Comparison of ENCODE assay signal across 1 cellular context in the genomic region with DNA sequence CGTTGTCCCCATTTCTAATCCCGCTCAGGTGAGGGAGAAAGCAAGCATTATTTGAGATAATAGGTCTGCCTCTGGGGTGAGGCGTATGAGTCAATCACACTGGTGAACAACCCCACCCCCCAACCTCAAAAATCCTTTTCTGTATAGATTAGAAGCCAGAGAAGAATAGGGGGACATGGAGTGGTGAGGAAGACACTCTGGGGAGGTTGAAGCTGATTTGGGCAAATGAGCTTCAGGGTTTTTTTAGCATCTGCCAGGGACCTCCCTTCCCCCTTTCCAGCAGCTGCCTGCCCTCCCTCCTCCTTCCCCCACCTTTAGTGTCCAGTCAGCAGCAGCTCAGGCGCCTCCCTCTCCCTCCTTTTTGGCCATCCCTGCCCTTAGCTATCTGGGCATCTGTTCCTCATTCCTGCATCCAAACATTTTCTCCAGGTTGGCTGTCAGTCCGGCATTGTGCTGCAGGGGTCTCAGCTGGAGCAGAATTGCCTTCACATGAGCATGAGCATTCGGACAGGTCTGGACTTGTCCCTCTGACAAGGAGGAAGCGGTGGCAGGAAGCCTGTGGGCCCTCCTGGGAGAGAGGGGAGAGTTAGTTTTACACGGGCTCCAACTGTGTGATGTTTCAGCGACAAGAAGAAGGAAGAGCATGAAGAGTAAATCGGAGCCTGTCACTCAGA.
A peak's percentile ranks its signal among the peaks of the same experiment; 100 is the strongest.
TF ChIP-seq lines count a peak whose summit lies in the region.

No MANE protein-coding gene starts in this region.

TF ChIP-seq in HEK293, 187 proteins besides CTCF, POLR2A, EP300 and RAD21 (continued from another document and continues in another):
- TF ChIP-seq ZNF747 (tag by site-specific recombination; IDR thresholded peaks at IDR 0.05), result no peak
- no peak for TF ChIP-seq ZSCAN5A (tag by site-specific recombination; IDR thresholded peaks at IDR 0.05)
- TF ChIP-seq ZNF239 (tag by site-specific recombination; IDR thresholded peaks at IDR 0.05), result no peak
- TF ChIP-seq ZNF24 (tag by site-specific recombination; IDR thresholded peaks at IDR 0.05), result 0 out of 2 replicates have a peak, but pooled peaks have one; percentile 63
- TF ChIP-seq ZNF324 (tag by site-specific recombination; IDR thresholded peaks at IDR 0.05), result peak; percentile 63; the same call in 1 of the 2 replicates
- TF ChIP-seq ZNF791 (tag by site-specific recombination; IDR thresholded peaks at IDR 0.05), result no peak
- TF ChIP-seq, protein P1, sequence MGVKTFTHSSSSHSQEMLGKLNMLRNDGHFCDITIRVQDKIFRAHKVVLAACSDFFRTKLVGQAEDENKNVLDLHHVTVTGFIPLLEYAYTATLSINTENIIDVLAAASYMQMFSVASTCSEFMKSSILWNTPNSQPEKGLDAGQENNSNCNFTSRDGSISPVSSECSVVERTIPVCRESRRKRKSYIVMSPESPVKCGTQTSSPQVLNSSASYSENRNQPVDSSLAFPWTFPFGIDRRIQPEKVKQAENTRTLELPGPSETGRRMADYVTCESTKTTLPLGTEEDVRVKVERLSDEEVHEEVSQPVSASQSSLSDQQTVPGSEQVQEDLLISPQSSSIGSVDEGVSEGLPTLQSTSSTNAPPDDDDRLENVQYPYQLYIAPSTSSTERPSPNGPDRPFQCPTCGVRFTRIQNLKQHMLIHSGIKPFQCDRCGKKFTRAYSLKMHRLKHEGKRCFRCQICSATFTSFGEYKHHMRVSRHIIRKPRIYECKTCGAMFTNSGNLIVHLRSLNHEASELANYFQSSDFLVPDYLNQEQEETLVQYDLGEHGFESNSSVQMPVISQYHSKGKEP (tag by site-specific recombination; IDR thresholded peaks at IDR 0.05), result 0 out of 2 replicates have a peak, but pooled peaks have one; percentile 20
- no peak for TF ChIP-seq ZNF610 (tag by site-specific recombination; IDR thresholded peaks at IDR 0.05; ENCODE audit: borderline replicate concordance)
- TF ChIP-seq, protein P2, sequence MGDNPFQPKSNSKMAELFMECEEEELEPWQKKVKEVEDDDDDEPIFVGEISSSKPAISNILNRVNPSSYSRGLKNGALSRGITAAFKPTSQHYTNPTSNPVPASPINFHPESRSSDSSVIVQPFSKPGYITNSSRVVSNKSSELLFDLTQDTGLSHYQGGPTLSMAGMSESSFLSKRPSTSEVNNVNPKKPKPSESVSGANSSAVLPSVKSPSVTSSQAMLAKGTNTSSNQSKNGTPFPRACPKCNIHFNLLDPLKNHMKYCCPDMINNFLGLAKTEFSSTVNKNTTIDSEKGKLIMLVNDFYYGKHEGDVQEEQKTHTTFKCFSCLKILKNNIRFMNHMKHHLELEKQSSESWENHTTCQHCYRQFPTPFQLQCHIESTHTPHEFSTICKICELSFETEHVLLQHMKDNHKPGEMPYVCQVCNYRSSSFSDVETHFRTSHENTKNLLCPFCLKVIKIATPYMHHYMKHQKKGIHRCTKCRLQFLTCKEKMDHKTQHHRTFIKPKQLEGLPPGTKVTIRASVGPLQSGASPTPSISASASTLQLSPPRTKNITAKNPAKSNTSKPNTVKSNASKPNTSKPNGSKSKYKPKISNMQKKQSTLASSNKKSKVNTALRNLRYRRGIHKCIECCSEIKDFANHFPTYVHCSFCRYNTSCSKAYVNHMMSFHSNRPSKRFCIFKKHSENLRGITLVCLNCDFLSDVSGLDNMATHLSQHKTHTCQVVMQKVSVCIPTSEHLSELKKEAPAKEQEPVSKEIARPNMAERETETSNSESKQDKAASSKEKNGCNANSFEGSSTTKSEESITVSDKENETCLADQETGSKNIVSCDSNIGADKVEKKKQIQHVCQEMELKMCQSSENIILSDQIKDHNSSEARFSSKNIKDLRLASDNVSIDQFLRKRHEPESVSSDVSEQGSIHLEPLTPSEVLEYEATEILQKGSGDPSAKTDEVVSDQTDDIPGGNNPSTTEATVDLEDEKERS (tag by site-specific recombination; IDR thresholded peaks at IDR 0.05), result no peak
- no peak for TF ChIP-seq ZNF184 (tag by site-specific recombination; IDR thresholded peaks at IDR 0.05)
- no peak for TF ChIP-seq ZNF837 (tag by site-specific recombination; IDR thresholded peaks at IDR 0.05)
- no peak for TF ChIP-seq ZNF658 (tag by site-specific recombination; IDR thresholded peaks at IDR 0.05)
- TF ChIP-seq ZNF114 (tag by site-specific recombination; IDR thresholded peaks at IDR 0.05), result no peak
- TF ChIP-seq OSR2 (tag by site-specific recombination; IDR thresholded peaks at IDR 0.05), result peak; percentile 56
- TF ChIP-seq ZNF146 (tag by site-specific recombination; IDR thresholded peaks at IDR 0.05), result no peak
- no peak for TF ChIP-seq ZFP37 (tag by site-specific recombination; IDR thresholded peaks at IDR 0.05)
- no peak for TF ChIP-seq ZNF488 (tag by site-specific recombination; IDR thresholded peaks at IDR 0.05)
- no peak for TF ChIP-seq ZNF248 (tag by site-specific recombination; IDR thresholded peaks at IDR 0.05)
- no peak for TF ChIP-seq ZNF624 (tag by site-specific recombination; IDR thresholded peaks at IDR 0.05)
- TF ChIP-seq ZFP3 (tag by site-specific recombination; IDR thresholded peaks at IDR 0.05; ENCODE audit: low read depth), result no peak
- no peak for TF ChIP-seq ZNF302 (tag by site-specific recombination; IDR thresholded peaks at IDR 0.05; ENCODE audit: low read depth)
- TF ChIP-seq ZNF843 (tag by site-specific recombination; IDR thresholded peaks at IDR 0.05), result 0 out of 2 replicates have a peak, but pooled peaks have one; percentile 11
- TF ChIP-seq ZNF169 (tag by site-specific recombination; IDR thresholded peaks at IDR 0.05), result no peak
- TF ChIP-seq, protein P3, sequence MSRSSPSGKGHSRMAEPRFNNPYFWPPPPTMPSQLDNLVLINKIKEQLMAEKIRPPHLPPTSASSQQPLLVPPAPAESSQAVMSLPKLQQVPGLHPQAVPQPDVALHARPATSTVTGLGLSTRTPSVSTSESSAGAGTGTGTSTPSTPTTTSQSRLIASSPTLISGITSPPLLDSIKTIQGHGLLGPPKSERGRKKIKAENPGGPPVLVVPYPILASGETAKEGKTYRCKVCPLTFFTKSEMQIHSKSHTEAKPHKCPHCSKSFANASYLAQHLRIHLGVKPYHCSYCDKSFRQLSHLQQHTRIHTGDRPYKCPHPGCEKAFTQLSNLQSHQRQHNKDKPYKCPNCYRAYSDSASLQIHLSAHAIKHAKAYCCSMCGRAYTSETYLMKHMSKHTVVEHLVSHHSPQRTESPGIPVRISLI (tag by site-specific recombination; IDR thresholded peaks at IDR 0.05), result peak; percentile 34; the same call in 1 of the 2 replicates
- 0 out of 2 replicates have a peak, but pooled peaks have one; percentile 21 for TF ChIP-seq ZNF664 (tag by site-specific recombination; IDR thresholded peaks at IDR 0.05)
- no peak for TF ChIP-seq SP2 (tag by site-specific recombination; IDR thresholded peaks at IDR 0.05)
- no peak for TF ChIP-seq ZNF174 (tag by site-specific recombination; IDR thresholded peaks at IDR 0.05)
- peak; percentile 58; the same call in 1 of the 2 replicates for TF ChIP-seq ZBTB17 (tag by site-specific recombination; IDR thresholded peaks at IDR 0.05)
- no peak for TF ChIP-seq KLF7 (tag by site-specific recombination; IDR thresholded peaks at IDR 0.05; ENCODE audit: borderline replicate concordance)
- TF ChIP-seq, protein P4, sequence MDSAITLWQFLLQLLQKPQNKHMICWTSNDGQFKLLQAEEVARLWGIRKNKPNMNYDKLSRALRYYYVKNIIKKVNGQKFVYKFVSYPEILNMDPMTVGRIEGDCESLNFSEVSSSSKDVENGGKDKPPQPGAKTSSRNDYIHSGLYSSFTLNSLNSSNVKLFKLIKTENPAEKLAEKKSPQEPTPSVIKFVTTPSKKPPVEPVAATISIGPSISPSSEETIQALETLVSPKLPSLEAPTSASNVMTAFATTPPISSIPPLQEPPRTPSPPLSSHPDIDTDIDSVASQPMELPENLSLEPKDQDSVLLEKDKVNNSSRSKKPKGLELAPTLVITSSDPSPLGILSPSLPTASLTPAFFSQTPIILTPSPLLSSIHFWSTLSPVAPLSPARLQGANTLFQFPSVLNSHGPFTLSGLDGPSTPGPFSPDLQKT (IDR thresholded peaks at IDR 0.05; ENCODE audit: borderline replicate concordance, low read depth, low read length), result no peak
- TF ChIP-seq WT1 (tag by site-specific recombination; IDR thresholded peaks at IDR 0.05), result peak; percentile 64
- TF ChIP-seq ZNF16 (tag by site-specific recombination; IDR thresholded peaks at IDR 0.05; ENCODE audit: low read depth), result no peak
- peak; percentile 90 for TF ChIP-seq GLIS1 (tag by site-specific recombination; IDR thresholded peaks at IDR 0.05)
- peak; percentile 76 for TF ChIP-seq GLIS2 (tag by site-specific recombination; IDR thresholded peaks at IDR 0.05)
- TF ChIP-seq ZNF514 (tag by site-specific recombination; IDR thresholded peaks at IDR 0.05), result no peak
- TF ChIP-seq KLF8 (tag by site-specific recombination; IDR thresholded peaks at IDR 0.05), result no peak
- no peak for TF ChIP-seq ZNF350 (tag by site-specific recombination; IDR thresholded peaks at IDR 0.05)
- 0 out of 2 replicates have a peak, but pooled peaks have one; percentile 12 for TF ChIP-seq ZNF707 (tag by site-specific recombination; IDR thresholded peaks at IDR 0.05)
- no peak for TF ChIP-seq HOXD13 (CRISPR knock-in tag; IDR thresholded peaks at IDR 0.05; ENCODE audit: borderline replicate concordance)
- TF ChIP-seq ZNF214 (tag by site-specific recombination; IDR thresholded peaks at IDR 0.05; ENCODE audit: borderline replicate concordance), result no peak
- no peak for TF ChIP-seq HOXC10 (CRISPR knock-in tag; IDR thresholded peaks at IDR 0.05)
- TF ChIP-seq ZNF621 (tag by site-specific recombination; IDR thresholded peaks at IDR 0.05), result no peak
- TF ChIP-seq, protein P5, sequence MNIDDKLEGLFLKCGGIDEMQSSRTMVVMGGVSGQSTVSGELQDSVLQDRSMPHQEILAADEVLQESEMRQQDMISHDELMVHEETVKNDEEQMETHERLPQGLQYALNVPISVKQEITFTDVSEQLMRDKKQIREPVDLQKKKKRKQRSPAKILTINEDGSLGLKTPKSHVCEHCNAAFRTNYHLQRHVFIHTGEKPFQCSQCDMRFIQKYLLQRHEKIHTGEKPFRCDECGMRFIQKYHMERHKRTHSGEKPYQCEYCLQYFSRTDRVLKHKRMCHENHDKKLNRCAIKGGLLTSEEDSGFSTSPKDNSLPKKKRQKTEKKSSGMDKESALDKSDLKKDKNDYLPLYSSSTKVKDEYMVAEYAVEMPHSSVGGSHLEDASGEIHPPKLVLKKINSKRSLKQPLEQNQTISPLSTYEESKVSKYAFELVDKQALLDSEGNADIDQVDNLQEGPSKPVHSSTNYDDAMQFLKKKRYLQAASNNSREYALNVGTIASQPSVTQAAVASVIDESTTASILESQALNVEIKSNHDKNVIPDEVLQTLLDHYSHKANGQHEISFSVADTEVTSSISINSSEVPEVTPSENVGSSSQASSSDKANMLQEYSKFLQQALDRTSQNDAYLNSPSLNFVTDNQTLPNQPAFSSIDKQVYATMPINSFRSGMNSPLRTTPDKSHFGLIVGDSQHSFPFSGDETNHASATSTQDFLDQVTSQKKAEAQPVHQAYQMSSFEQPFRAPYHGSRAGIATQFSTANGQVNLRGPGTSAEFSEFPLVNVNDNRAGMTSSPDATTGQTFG (tag by site-specific recombination; IDR thresholded peaks at IDR 0.05; ENCODE audit: borderline replicate concordance), result no peak
- no peak for TF ChIP-seq SP3 (tag by site-specific recombination; IDR thresholded peaks at IDR 0.05)
- TF ChIP-seq ZNF140 (tag by site-specific recombination; IDR thresholded peaks at IDR 0.05), result peak; percentile 100
- TF ChIP-seq ZNF529 (tag by site-specific recombination; IDR thresholded peaks at IDR 0.05; ENCODE audit: insufficient replicate concordance), result no peak
- no peak for TF ChIP-seq EGR2 (tag by site-specific recombination; IDR thresholded peaks at IDR 0.05; ENCODE audit: low read depth)
- TF ChIP-seq, protein P6, sequence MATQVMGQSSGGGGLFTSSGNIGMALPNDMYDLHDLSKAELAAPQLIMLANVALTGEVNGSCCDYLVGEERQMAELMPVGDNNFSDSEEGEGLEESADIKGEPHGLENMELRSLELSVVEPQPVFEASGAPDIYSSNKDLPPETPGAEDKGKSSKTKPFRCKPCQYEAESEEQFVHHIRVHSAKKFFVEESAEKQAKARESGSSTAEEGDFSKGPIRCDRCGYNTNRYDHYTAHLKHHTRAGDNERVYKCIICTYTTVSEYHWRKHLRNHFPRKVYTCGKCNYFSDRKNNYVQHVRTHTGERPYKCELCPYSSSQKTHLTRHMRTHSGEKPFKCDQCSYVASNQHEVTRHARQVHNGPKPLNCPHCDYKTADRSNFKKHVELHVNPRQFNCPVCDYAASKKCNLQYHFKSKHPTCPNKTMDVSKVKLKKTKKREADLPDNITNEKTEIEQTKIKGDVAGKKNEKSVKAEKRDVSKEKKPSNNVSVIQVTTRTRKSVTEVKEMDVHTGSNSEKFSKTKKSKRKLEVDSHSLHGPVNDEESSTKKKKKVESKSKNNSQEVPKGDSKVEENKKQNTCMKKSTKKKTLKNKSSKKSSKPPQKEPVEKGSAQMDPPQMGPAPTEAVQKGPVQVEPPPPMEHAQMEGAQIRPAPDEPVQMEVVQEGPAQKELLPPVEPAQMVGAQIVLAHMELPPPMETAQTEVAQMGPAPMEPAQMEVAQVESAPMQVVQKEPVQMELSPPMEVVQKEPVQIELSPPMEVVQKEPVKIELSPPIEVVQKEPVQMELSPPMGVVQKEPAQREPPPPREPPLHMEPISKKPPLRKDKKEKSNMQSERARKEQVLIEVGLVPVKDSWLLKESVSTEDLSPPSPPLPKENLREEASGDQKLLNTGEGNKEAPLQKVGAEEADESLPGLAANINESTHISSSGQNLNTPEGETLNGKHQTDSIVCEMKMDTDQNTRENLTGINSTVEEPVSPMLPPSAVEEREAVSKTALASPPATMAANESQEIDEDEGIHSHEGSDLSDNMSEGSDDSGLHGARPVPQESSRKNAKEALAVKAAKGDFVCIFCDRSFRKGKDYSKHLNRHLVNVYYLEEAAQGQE (tag by site-specific recombination; IDR thresholded peaks at IDR 0.05), result no peak
- TF ChIP-seq ZNF292 (tag by site-specific recombination; IDR thresholded peaks at IDR 0.05; ENCODE audit: borderline replicate concordance, low read depth), result no peak
- TF ChIP-seq ZNF221 (tag by site-specific recombination; IDR thresholded peaks at IDR 0.05; ENCODE audit: borderline replicate concordance), result no peak
- TF ChIP-seq ZNF549 (tag by site-specific recombination; IDR thresholded peaks at IDR 0.05), result no peak
- TF ChIP-seq KLF1 (tag by site-specific recombination; IDR thresholded peaks at IDR 0.05), result no peak
- TF ChIP-seq KLF10 (tag by site-specific recombination; IDR thresholded peaks at IDR 0.05), result no peak
